ENCODE assay signal across 1 cellular context in genomic region chr16:85372627-85373372, GRCh38.
TF ChIP-seq lines count a peak whose summit lies in the region.

No MANE protein-coding gene starts in this region.

TF ChIP-seq in K562, 482 proteins besides CTCF, POLR2A, EP300 and RAD21 (continued from another document):
- TF ChIP-seq NR0B1 (IDR thresholded peaks at IDR 0.05; ENCODE audit: partially characterized antibody) = no peak
- TF ChIP-seq NEUROD1 (IDR thresholded peaks at IDR 0.05; ENCODE audit: borderline replicate concordance, low read depth, low read length, partially characterized antibody) = peak; percentile 4
- peak; percentile 21 for TF ChIP-seq SAP30 (IDR thresholded peaks at IDR 0.05; ENCODE audit: borderline replicate concordance, insufficient read depth, low read depth, low read length, poor library complexity, severe bottlenecking)
- TF ChIP-seq HNRNPK (IDR thresholded peaks at IDR 0.05; ENCODE audit: low read depth, low read length, poor library complexity, severe bottlenecking) = no peak
- TF ChIP-seq MEIS2 (IDR thresholded peaks at IDR 0.05; ENCODE audit: partially characterized antibody) = no peak
- no peak for TF ChIP-seq PCBP1 (IDR thresholded peaks at IDR 0.05; ENCODE audit: low read depth, low read length, poor library complexity, severe bottlenecking)
- no peak for TF ChIP-seq NR4A1 (CRISPR knock-in tag; IDR thresholded peaks at IDR 0.05)
- 0 out of 2 replicates have a peak, but pooled peaks have one; percentile 46 for TF ChIP-seq NR4A1 (tag; IDR thresholded peaks at IDR 0.05)
- TF ChIP-seq STAT5B (CRISPR knock-in tag; IDR thresholded peaks at IDR 0.05) = no peak
- no peak for TF ChIP-seq ZBTB49 (CRISPR knock-in tag; IDR thresholded peaks at IDR 0.05; ENCODE audit: borderline replicate concordance)
- TF ChIP-seq TCF7 (IDR thresholded peaks at IDR 0.05; ENCODE audit: borderline replicate concordance) = no peak
- TF ChIP-seq ZMIZ1 (IDR thresholded peaks at IDR 0.05; ENCODE audit: low read depth in 2 of 2, low read length in 2 of 2) = no peak
- no peak for TF ChIP-seq SMARCA5 (IDR thresholded peaks at IDR 0.05)
- no peak for TF ChIP-seq ZNF655 (CRISPR knock-in tag; IDR thresholded peaks at IDR 0.05)
- no peak for TF ChIP-seq NFE2L1 (tag; IDR thresholded peaks at IDR 0.05; ENCODE audit: borderline replicate concordance, low read depth)
- peak; percentile 16; the same call in 1 of the 2 replicates for TF ChIP-seq HDGF (IDR thresholded peaks at IDR 0.05)
- TF ChIP-seq ZNF436 (CRISPR knock-in tag; IDR thresholded peaks at IDR 0.05) = no peak
- TF ChIP-seq DIDO1 (tag; IDR thresholded peaks at IDR 0.05; ENCODE audit: low read depth) = no peak
- TF ChIP-seq NCOA4 (IDR thresholded peaks at IDR 0.05; ENCODE audit: partially characterized antibody) = no peak
- no peak for TF ChIP-seq ZNF311 (CRISPR knock-in tag; IDR thresholded peaks at IDR 0.05)
- no peak for TF ChIP-seq ZNF12 (CRISPR knock-in tag; IDR thresholded peaks at IDR 0.05)
- no peak for TF ChIP-seq TARDBP (IDR thresholded peaks at IDR 0.05)
- no peak for TF ChIP-seq ZNF668 (CRISPR knock-in tag; IDR thresholded peaks at IDR 0.05)
- TF ChIP-seq RUNX1 (IDR thresholded peaks at IDR 0.05; ENCODE audit: low read depth) = no peak
- TF ChIP-seq CEBPB (tag; IDR thresholded peaks at IDR 0.05) = no peak
- no peak for TF ChIP-seq ZBTB12 (CRISPR knock-in tag; IDR thresholded peaks at IDR 0.05)
- TF ChIP-seq KLF1 (tag; IDR thresholded peaks at IDR 0.05) = no peak
- no peak for TF ChIP-seq CAMTA2 (CRISPR knock-in tag; conservative IDR thresholded peaks at IDR 0.05)
- TF ChIP-seq ZNF57 (CRISPR knock-in tag; IDR thresholded peaks at IDR 0.05) = no peak
- no peak for TF ChIP-seq DMBX1 (CRISPR knock-in tag; IDR thresholded peaks at IDR 0.05; ENCODE audit: borderline replicate concordance)
- TF ChIP-seq ZFP30 (CRISPR knock-in tag; IDR thresholded peaks at IDR 0.05; ENCODE audit: borderline replicate concordance) = no peak
- peak; percentile 63 for TF ChIP-seq NFE2 (IDR thresholded peaks at IDR 0.05; ENCODE audit: low read depth)
- TF ChIP-seq JUND (IDR thresholded peaks at IDR 0.05; ENCODE audit: borderline replicate concordance, low read depth, low read length) = peak; percentile 70
- TF ChIP-seq JUND (tag; IDR thresholded peaks at IDR 0.05; ENCODE audit: borderline replicate concordance, low read depth, low read length) = peak; percentile 72; the same call in 2 of the 3 replicates
TF ChIP-seq in K562: peak in this region for 53.
